In the genomic region with DNA sequence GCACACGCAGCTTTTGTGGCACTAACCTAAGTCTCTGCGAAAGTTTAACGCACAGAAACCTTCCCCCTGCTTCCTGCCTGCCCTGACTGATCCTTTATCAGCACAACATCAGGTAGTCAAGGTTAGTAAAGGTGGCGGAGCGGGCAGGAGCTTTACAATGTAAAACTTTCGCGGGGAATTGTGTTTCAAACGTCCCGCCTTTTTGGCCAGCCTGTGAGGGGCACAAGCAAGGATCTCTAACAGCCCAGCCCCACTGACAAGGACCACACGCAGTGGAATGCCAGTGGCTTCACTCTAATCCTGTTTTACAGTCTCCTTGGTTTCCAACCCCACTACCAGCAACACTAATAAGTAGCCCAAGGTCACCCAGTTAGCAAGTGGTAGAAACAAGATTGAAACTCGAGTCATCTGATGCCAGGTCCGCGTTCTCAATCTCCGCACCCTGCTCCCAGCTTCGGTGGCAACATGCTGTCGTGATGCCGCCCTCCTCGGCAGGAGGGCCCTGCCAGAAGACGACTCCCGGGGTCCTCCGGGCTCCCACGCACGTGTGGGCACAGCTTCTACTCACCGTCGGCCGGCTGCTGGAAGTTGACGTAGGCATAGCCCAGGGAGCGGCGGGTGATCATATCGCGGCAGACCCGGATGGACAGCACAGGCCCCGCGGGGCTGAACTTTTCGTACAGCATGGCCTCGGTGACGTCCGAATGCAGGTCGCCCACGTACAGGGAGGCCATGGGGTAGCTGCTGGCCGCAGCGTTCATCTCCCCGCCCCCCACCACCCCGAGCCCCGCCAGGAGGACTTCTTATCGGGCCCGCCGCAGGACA, we compare ENCODE assay signal across 8 cellular contexts. TPM values are rescaled to one million over a fixed set of nuclear protein-coding genes. Genes with fewer than 3 reads are reported as not detected.
DNase-seq lines count a peak whose midpoint lies in the region; ATAC-seq and TF ChIP-seq lines count a peak whose summit lies in the region.

No MANE protein-coding gene starts in this region.

- no peaks in the 10 kb centered on the region for H3K9me3 ChIP-seq in CD4-positive, alpha-beta memory T cell (ENCODE audit: control insufficient read depth in 1 of 2, low read length in 2 of 2)
- H3K9me3 ChIP-seq in RWPE2 (ENCODE audit: severe bottlenecking): no peaks in the 10 kb centered on the region

- DNase-seq in CD4-positive, alpha-beta memory T cell: peak; percentile 57 to 72 (median 64)
- no peak for DNase-seq in RWPE2 (ENCODE audit: low spot score)
- DNase-seq in activated naive CD4-positive, alpha-beta T cell treated with anti-CD3 and anti-CD28 coated beads, Interleukin-2, amount 10 ng/mL, durations not matched to agents 7 days and 5 days: peak; percentile 65
- peak; percentile 70 for DNase-seq in glutamatergic neuron
- DNase-seq in occipital lobe (lab: John Stamatoyannopoulos, UW): peak; percentile 35
- peak; percentile 74 for DNase-seq in ureter (ENCODE audit: low spot score)
- DNase-seq in GOT3 (lab: John Stamatoyannopoulos, UW): no peak

- peak overlapping the region; percentile 76 for H3K27ac ChIP-seq in CD4-positive, alpha-beta memory T cell (ENCODE audit: low read depth, low read length)
- H3K27ac ChIP-seq in RWPE2 (ENCODE audit: poor library complexity, severe bottlenecking): peak overlapping the region; percentile 69

- peaks cover 21 to 47% of the 10 kb centered on the region in 2 donors for H3K36me3 Mint-ChIP-seq in CD4-positive, alpha-beta memory T cell
- H3K36me3 Mint-ChIP-seq in activated naive CD4-positive, alpha-beta T cell treated with anti-CD3 and anti-CD28 coated beads, Interleukin-2, amount 10 ng/mL, durations not matched to agents 7 days and 5 days: peaks cover 41% of the 10 kb centered on the region
- H3K36me3 Mint-ChIP-seq in glutamatergic neuron (ENCODE audit: unreplicated experiment): no peaks in the 10 kb centered on the region

- H3K4me3 Mint-ChIP-seq in CD4-positive, alpha-beta memory T cell: peak overlapping the region; percentile 90 to 99 (median 92)
- H3K4me3 Mint-ChIP-seq in activated naive CD4-positive, alpha-beta T cell treated with anti-CD3 and anti-CD28 coated beads, Interleukin-2, amount 10 ng/mL, durations not matched to agents 7 days and 5 days: peak overlapping the region; percentile 91
- H3K4me3 Mint-ChIP-seq in glutamatergic neuron (ENCODE audit: unreplicated experiment): peak overlapping the region; percentile 94

- POLR2A ChIA-PET in CD4-positive, alpha-beta memory T cell (lab: Charles Lee; ENCODE audit: partially characterized antibody): interaction anchor here (0.6 to 4.3 kb wide), 11 partner anchors 10 to 703 kb away, joined by 3 to 40 read pairs (median 4); a partner anchor contains a TSS

- no peaks in the 10 kb centered on the region for H3K27me3 Mint-ChIP-seq in CD4-positive, alpha-beta memory T cell
- H3K27me3 Mint-ChIP-seq in activated naive CD4-positive, alpha-beta T cell treated with anti-CD3 and anti-CD28 coated beads, Interleukin-2, amount 10 ng/mL, durations not matched to agents 7 days and 5 days: peaks cover 3% of the 10 kb centered on the region
- peaks cover 4% of the 10 kb centered on the region for H3K27me3 Mint-ChIP-seq in glutamatergic neuron (ENCODE audit: unreplicated experiment)

- TF ChIP-seq CTCF in RWPE2 (IDR thresholded peaks at IDR 0.05; ENCODE audit: poor library complexity, severe bottlenecking) (no peak), glutamatergic neuron (IDR thresholded peaks at IDR 0.05; ENCODE audit: partially characterized antibody, unreplicated experiment) (no peak)

- H3K9me3 Mint-ChIP-seq in CD4-positive, alpha-beta memory T cell: no peaks in the 10 kb centered on the region
- no peaks in the 10 kb centered on the region for H3K9me3 Mint-ChIP-seq in activated naive CD4-positive, alpha-beta T cell treated with anti-CD3 and anti-CD28 coated beads, Interleukin-2, amount 10 ng/mL, durations not matched to agents 7 days and 5 days
- peaks cover 5% of the 10 kb centered on the region for H3K9me3 Mint-ChIP-seq in glutamatergic neuron (ENCODE audit: unreplicated experiment)

- H3K27ac Mint-ChIP-seq in CD4-positive, alpha-beta memory T cell: peak overlapping the region; percentile 95 to 98 (median 96)
- H3K27ac Mint-ChIP-seq in activated naive CD4-positive, alpha-beta T cell treated with anti-CD3 and anti-CD28 coated beads, Interleukin-2, amount 10 ng/mL, durations not matched to agents 7 days and 5 days: peak overlapping the region; percentile 93
- H3K27ac Mint-ChIP-seq in glutamatergic neuron (ENCODE audit: unreplicated experiment): peak overlapping the region; percentile 43

- H3K27me3 ChIP-seq in CD4-positive, alpha-beta memory T cell (ENCODE audit: insufficient read depth, low read length): no peaks in the 10 kb centered on the region
- no peaks in the 10 kb centered on the region for H3K27me3 ChIP-seq in RWPE2 (ENCODE audit: insufficient read depth, poor library complexity, severe bottlenecking)

- CTCF ChIA-PET in CD4-positive, alpha-beta memory T cell (lab: Charles Lee; ENCODE audit: partially characterized antibody): interaction anchor here (0.9 to 1.9 kb wide), 5 partner anchors 9 to 79 kb away, joined by 3 to 5 read pairs (median 4); no protein-coding TSS in a partner anchor
- CTCF ChIA-PET in activated naive CD4-positive, alpha-beta T cell treated with anti-CD3 and anti-CD28 coated beads, Interleukin-2, amount 10 ng/mL, durations not matched to agents 7 days and 5 days (lab: Charles Lee): interaction anchor here (0.6 to 1.5 kb wide), 8 partner anchors 11 to 501 kb away, joined by 3 to 4 read pairs (median 4); no protein-coding TSS in a partner anchor

- peaks cover 29 to 45% (median 36%) of the 10 kb centered on the region in 4 donors for H3K4me1 Mint-ChIP-seq in CD4-positive, alpha-beta memory T cell
- H3K4me1 Mint-ChIP-seq in activated naive CD4-positive, alpha-beta T cell treated with anti-CD3 and anti-CD28 coated beads, Interleukin-2, amount 10 ng/mL, durations not matched to agents 7 days and 5 days: peaks cover 47% of the 10 kb centered on the region
- peaks cover 23% of the 10 kb centered on the region for H3K4me1 Mint-ChIP-seq in glutamatergic neuron (ENCODE audit: low read depth, unreplicated experiment)

- H3K4me1 ChIP-seq in CD4-positive, alpha-beta memory T cell (ENCODE audit: insufficient read depth, low read length): peaks cover 38% of the 10 kb centered on the region
- H3K4me1 ChIP-seq in RWPE2 (ENCODE audit: insufficient read depth, poor library complexity, severe bottlenecking): peaks cover 8% of the 10 kb centered on the region

- H3K36me3 ChIP-seq in CD4-positive, alpha-beta memory T cell (ENCODE audit: insufficient read depth, low read length): peaks cover 22% of the 10 kb centered on the region
- peaks cover 53% of the 10 kb centered on the region for H3K36me3 ChIP-seq in RWPE2 (ENCODE audit: low read depth)

- H3K4me3 ChIP-seq in CD4-positive, alpha-beta memory T cell (ENCODE audit: low read length in 2 of 2): peak overlapping the region; percentile 31 to 87
- peak overlapping the region; percentile 90 for H3K4me3 ChIP-seq in RWPE2 (ENCODE audit: severe bottlenecking)

- intact Hi-C loops in CD4-positive, alpha-beta memory T cell (cut with micrococcal nuclease): loop anchor here (2.0 to 5.0 kb wide), 4 partner anchors 17 to 1402 kb away; a partner anchor contains a TSS

- ATAC-seq in HG02798 (IDR thresholded peaks at IDR 0.05; ENCODE audit: poor library complexity, unreplicated experiment) (peak; percentile 26), RWPE2 (ENCODE audit: low read depth) (peak; percentile 38)

RNA-seq across cellular contexts. Expression of a gene that starts 1.2 kb away (rescaled TPM):
- 100 to 1,000 TPM; 240 TPM for total RNA-seq in CD4-positive, alpha-beta memory T cell
- polyA plus RNA-seq in CD4-positive, alpha-beta memory T cell: 10 to 100 TPM; 17.2 to 40.5 TPM
- 131 TPM for total RNA-seq in glutamatergic neuron (ENCODE audit: unreplicated experiment)
- 94.2 TPM for total RNA-seq in occipital lobe
- total RNA-seq in ureter: 360 TPM

Comparison
In these comparisons a context has a peak if more than half of its experiments do, and no peak if none do; other contexts are left out.
1. DNase-seq: peak in CD4-positive, alpha-beta memory T cell (5 of 5), activated naive CD4-positive, alpha-beta T cell treated with anti-CD3 and anti-CD28 coated beads, Interleukin-2, amount 10 ng/mL, durations not matched to agents 7 days and 5 days (single experiment), glutamatergic neuron (single experiment), occipital lobe (single experiment) and ureter (single experiment); none in RWPE2 (single experiment) and GOT3 (single experiment).
2. H3K27ac Mint-ChIP-seq: peak in every context shown above with its lines; median percentile 96 in CD4-positive, alpha-beta memory T cell; 93 in activated naive CD4-positive, alpha-beta T cell treated with anti-CD3 and anti-CD28 coated beads, Interleukin-2, amount 10 ng/mL, durations not matched to agents 7 days and 5 days; 43 in glutamatergic neuron.
3. Peak in every context shown above with its lines, with median percentiles within 50 percentile points of each other: H3K4me3 Mint-ChIP-seq.